In the genomic region with DNA sequence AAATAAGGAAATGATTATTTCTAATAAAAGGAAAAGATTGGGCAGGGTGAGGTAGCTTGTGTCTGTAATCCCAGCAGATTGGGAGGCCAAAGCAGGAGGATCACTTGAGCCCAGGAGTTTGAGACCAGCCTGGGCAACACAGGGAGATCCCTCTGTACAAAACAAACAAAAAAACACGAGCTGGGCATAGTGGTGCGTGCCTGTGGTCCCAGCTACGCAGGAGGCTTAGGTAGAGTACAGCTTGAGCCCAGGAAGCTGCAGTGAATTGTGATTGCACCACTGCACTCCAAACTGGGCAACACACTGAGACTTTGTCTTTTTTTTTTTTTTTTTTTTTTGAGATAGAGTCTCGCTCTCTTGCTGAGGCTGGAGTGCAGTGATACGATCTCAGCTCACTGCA, we compare ENCODE assay signal across 29 cellular contexts. TPM values are rescaled to one million over a fixed set of nuclear protein-coding genes. Genes with fewer than 3 reads are reported as not detected.
"Had no signal": no experiment of that assay in that cellular context is flagged by ENCODE, and none has a peak within 500 bp of the region (broad histone marks: within the 10 kb centered on the region; RNA-seq: fewer than 3 reads in every experiment).

No MANE protein-coding gene starts in this region.

- H3K36me3 ChIP-seq: stomach, suprapubic skin, thoracic aorta, thyroid gland, tibial artery, tibial nerve, transverse colon, upper lobe of left lung, upper lobe of right lung, uterus, vagina had no signal

- H3K4me3 Mint-ChIP-seq: stimulated activated effector memory CD8-positive, alpha-beta T cell treated with anti-CD3 and anti-CD28 coated beads, Interleukin-12 subunit alpha, Interleukin-12 subunit beta, amount 100 ng/mL, for 72 hours; stimulated activated memory B cell treated with anti-CD40 and anti-IgM and Interleukin-4, amounts not matched to agents 10 μg/mL and 1 μg/mL and 100 μg/mL, for 72 hours; stimulated activated naive B cell treated with anti-CD40 and anti-IgM and Interleukin-4, amounts not matched to agents 10 μg/mL and 1 μg/mL and 100 μg/mL, for 72 hours; stimulated activated naive CD8-positive, alpha-beta T cell treated with anti-CD3 and anti-CD28 coated beads, Interleukin-15, amount 100 ng/mL, for 72 hours; stimulated activated naive CD8-positive, alpha-beta T cell treated with anti-CD3 and anti-CD28 coated beads, Interleukin-15, Interleukin-2, amounts not matched to agents 100 ng/mL and 50 ng/mL, for 24 hours; type B pancreatic cell had no signal

- H3K4me1 ChIP-seq: stomach, suprapubic skin, testis, thyroid gland, tibial artery, tibial nerve, transverse colon, upper lobe of left lung, upper lobe of right lung, uterus, vagina had no signal

- H3K27me3 ChIP-seq: stomach, suprapubic skin, testis, thyroid gland, tibial artery, tibial nerve, transverse colon, upper lobe of left lung, upper lobe of right lung, uterus, vagina had no signal

- DNase-seq: stimulated activated CD4-positive, alpha-beta T cell treated with anti-CD3 and anti-CD28 coated beads, Interleukin-2, amount 100 ng/mL, for 48 hours; stimulated activated CD4-positive, alpha-beta T cell treated with anti-CD3 and anti-CD28 coated beads, Interleukin-4, amount 100 ng/mL, for 1 hour; stimulated activated CD4-positive, alpha-beta T cell treated with anti-CD3 and anti-CD28 coated beads, Interleukin-4, amount 100 ng/mL, for 24 hours; stimulated activated CD4-positive, alpha-beta T cell treated with anti-CD3 and anti-CD28 coated beads, Interleukin-4, amount 100 ng/mL, for 4 hours; stimulated activated CD8-positive, alpha-beta memory T cell treated with anti-CD3 and anti-CD28 coated beads, Interleukin-4, amount 100 ng/mL, for 48 hours; stimulated activated naive B cell treated with anti-CD40 and anti-IgM and Interleukin-4, amounts not matched to agents 10 μg/mL and 1 μg/mL and 100 μg/mL, for 72 hours; stimulated activated naive CD4-positive, alpha-beta T cell; stimulated activated naive CD4-positive, alpha-beta T cell treated with Interleukin-2 at 50 U/mL for 16 hours; stimulated activated naive CD8-positive, alpha-beta T cell treated with anti-CD3 and anti-CD28 coated beads, Interleukin-15, amount 100 ng/mL, for 72 hours; stimulated activated naive CD8-positive, alpha-beta T cell treated with anti-CD3 and anti-CD28 coated beads, Interleukin-15, Interleukin-2, amounts not matched to agents 100 U/mL and 50 U/mL, for 24 hours; stomach; substantia nigra; testis; thyroid gland; tibial artery; transverse colon; trophoblast cell; upper lobe of left lung; upper lobe of right lung; uterus had no signal

- FAIRE-seq: urothelium cell line had no signal

- H3K4me1 Mint-ChIP-seq: stimulated activated effector memory CD8-positive, alpha-beta T cell treated with anti-CD3 and anti-CD28 coated beads, Interleukin-12 subunit alpha, Interleukin-12 subunit beta, amount 100 ng/mL, for 72 hours; stimulated activated memory B cell treated with anti-CD40 and anti-IgM and Interleukin-4, amounts not matched to agents 10 μg/mL and 1 μg/mL and 100 μg/mL, for 72 hours; stimulated activated naive CD8-positive, alpha-beta T cell treated with anti-CD3 and anti-CD28 coated beads, Interleukin-15, amount 100 ng/mL, for 72 hours had no signal

- H3K27ac Mint-ChIP-seq: stimulated activated effector memory CD8-positive, alpha-beta T cell treated with anti-CD3 and anti-CD28 coated beads, Interleukin-12 subunit alpha, Interleukin-12 subunit beta, amount 100 ng/mL, for 72 hours; stimulated activated memory B cell treated with anti-CD40 and anti-IgM and Interleukin-4, amounts not matched to agents 10 μg/mL and 1 μg/mL and 100 μg/mL, for 72 hours; stimulated activated naive B cell treated with anti-CD40 and anti-IgM and Interleukin-4, amounts not matched to agents 10 μg/mL and 1 μg/mL and 100 μg/mL, for 72 hours; stimulated activated naive CD8-positive, alpha-beta T cell treated with anti-CD3 and anti-CD28 coated beads, Interleukin-15, Interleukin-2, amounts not matched to agents 100 ng/mL and 50 ng/mL, for 24 hours; type B pancreatic cell had no signal

- ATAC-seq: stimulated activated effector memory CD8-positive, alpha-beta T cell treated with anti-CD3 and anti-CD28 coated beads, Interleukin-12 subunit alpha, Interleukin-12 subunit beta, amount 100 ng/mL, for 72 hours; stimulated activated memory B cell treated with anti-CD40 and anti-IgM and Interleukin-4, amounts not matched to agents 10 μg/mL and 1 μg/mL and 100 μg/mL, for 72 hours; stimulated activated naive B cell treated with anti-CD40 and anti-IgM and Interleukin-4, amounts not matched to agents 10 μg/mL and 1 μg/mL and 100 μg/mL, for 72 hours; stimulated activated naive CD8-positive, alpha-beta T cell treated with anti-CD3 and anti-CD28 coated beads, Interleukin-15, amount 100 ng/mL, for 72 hours; stimulated activated naive CD8-positive, alpha-beta T cell treated with anti-CD3 and anti-CD28 coated beads, Interleukin-15, Interleukin-2, amounts not matched to agents 100 U/mL and 50 U/mL, for 24 hours; upper lobe of right lung had no signal

- H3K27ac ChIP-seq: stomach, suprapubic skin, testis, thoracic aorta, tibial artery, tibial nerve, transverse colon, upper lobe of left lung, upper lobe of right lung, uterus, vagina had no signal

- H3K27me3 Mint-ChIP-seq: stimulated activated memory B cell treated with anti-CD40 and anti-IgM and Interleukin-4, amounts not matched to agents 10 μg/mL and 1 μg/mL and 100 μg/mL, for 72 hours; stimulated activated naive CD8-positive, alpha-beta T cell treated with anti-CD3 and anti-CD28 coated beads, Interleukin-15, amount 100 ng/mL, for 72 hours; type B pancreatic cell had no signal

- H3K9me3 Mint-ChIP-seq: stimulated activated effector memory CD8-positive, alpha-beta T cell treated with anti-CD3 and anti-CD28 coated beads, Interleukin-12 subunit alpha, Interleukin-12 subunit beta, amount 100 ng/mL, for 72 hours; stimulated activated memory B cell treated with anti-CD40 and anti-IgM and Interleukin-4, amounts not matched to agents 10 μg/mL and 1 μg/mL and 100 μg/mL, for 72 hours; stimulated activated naive B cell treated with anti-CD40 and anti-IgM and Interleukin-4, amounts not matched to agents 10 μg/mL and 1 μg/mL and 100 μg/mL, for 72 hours; stimulated activated naive CD8-positive, alpha-beta T cell treated with anti-CD3 and anti-CD28 coated beads, Interleukin-15, amount 100 ng/mL, for 72 hours; stimulated activated naive CD8-positive, alpha-beta T cell treated with anti-CD3 and anti-CD28 coated beads, Interleukin-15, Interleukin-2, amounts not matched to agents 100 ng/mL and 50 ng/mL, for 24 hours; type B pancreatic cell had no signal

- H3K4me3 ChIP-seq: stomach, suprapubic skin, testis, thoracic aorta, thyroid gland, tibial artery, tibial nerve, transverse colon, upper lobe of left lung, upper lobe of right lung, uterus, vagina had no signal

- H3K9me3 ChIP-seq: stomach, suprapubic skin, testis, thoracic aorta, thyroid gland, tibial artery, tibial nerve, transverse colon, upper lobe of left lung, upper lobe of right lung, uterus, vagina had no signal

- H3K36me3 Mint-ChIP-seq: stimulated activated effector memory CD8-positive, alpha-beta T cell treated with anti-CD3 and anti-CD28 coated beads, Interleukin-12 subunit alpha, Interleukin-12 subunit beta, amount 100 ng/mL, for 72 hours; stimulated activated memory B cell treated with anti-CD40 and anti-IgM and Interleukin-4, amounts not matched to agents 10 μg/mL and 1 μg/mL and 100 μg/mL, for 72 hours; stimulated activated naive B cell treated with anti-CD40 and anti-IgM and Interleukin-4, amounts not matched to agents 10 μg/mL and 1 μg/mL and 100 μg/mL, for 72 hours; type B pancreatic cell had no signal

RNA-seq across cellular contexts. Expression of a gene that starts 18.8 kb away (rescaled TPM):
- total RNA-seq: thoracic aorta, vagina had no signal
